Comparison of ENCODE assay signal across 8 cellular contexts in genomic region chr6:53059648-53060589, GRCh38. TPM values are rescaled to one million over a fixed set of nuclear protein-coding genes. Genes with fewer than 3 reads are reported as not detected.
DNase-seq lines count a peak whose midpoint lies in the region; ATAC-seq and TF ChIP-seq lines count a peak whose summit lies in the region.

No MANE protein-coding gene starts in this region.

- peak overlapping the region; percentile 82 for H3K4me2 ChIP-seq in hepatocyte

- intact Hi-C loops in activated CD4-positive, alpha-beta memory T cell treated with anti-CD3 and anti-CD28 coated beads for 36 hours (cut with micrococcal nuclease) = no loop called here
- intact Hi-C loops in spleen (cut with DNase I; ENCODE audit: low total_unique reads) = no loop called here

- CTCF ChIA-PET in activated CD4-positive, alpha-beta memory T cell treated with anti-CD3 and anti-CD28 coated beads for 36 hours (lab: Charles Lee) = no interaction called here

- H3K27ac ChIP-seq in hepatocyte = peak overlapping the region; percentile 98
- H3K27ac ChIP-seq in spleen = peak overlapping the region in 1 of 8 donors; percentile 95

- peak overlapping the region; percentile 86 for H3K4me3 ChIP-seq in hepatocyte
- peak overlapping the region in 5 of 8 donors; percentile 72 to 95 (median 82) for H3K4me3 ChIP-seq in spleen

- H4K20me1 ChIP-seq in hepatocyte (ENCODE audit: insufficient read depth, poor library complexity, severe bottlenecking) = peaks cover 3% of the 10 kb centered on the region

- peaks cover 47% of the 10 kb centered on the region for H3K4me1 Mint-ChIP-seq in activated CD4-positive, alpha-beta memory T cell treated with anti-CD3 and anti-CD28 coated beads for 36 hours (ENCODE audit: low read depth)

- H2AFZ ChIP-seq in hepatocyte = peak overlapping the region; percentile 77

- DNase-seq in NCI-H146 (lab: John Stamatoyannopoulos, UW) = peak; percentile 3
- no peak for DNase-seq in NCI-H146 treated with DMSO at 0.1 percent for 48 hours (lab: John Stamatoyannopoulos, UW; ENCODE audit: unreplicated experiment)
- no peak for DNase-seq in activated CD4-positive, alpha-beta memory T cell treated with anti-CD3 and anti-CD28 coated beads for 36 hours
- no peak for DNase-seq in hepatocyte (ENCODE audit: low spot score)
- no peak for DNase-seq in spleen
- no peak for DNase-seq in SIG-M5 (lab: John Stamatoyannopoulos, UW)
- no peak for DNase-seq in activated CD8-positive, alpha-beta memory T cell treated with anti-CD3 and anti-CD28 coated beads for 24 hours

- H3K27me3 ChIP-seq in hepatocyte (no peaks in the 10 kb centered on the region), spleen (replicated peaks in 1 of 7) (no peaks in the 10 kb centered on the region)

- no peaks in the 10 kb centered on the region for H3K27me3 Mint-ChIP-seq in activated CD4-positive, alpha-beta memory T cell treated with anti-CD3 and anti-CD28 coated beads for 36 hours

- no peaks in the 10 kb centered on the region for H3K36me3 Mint-ChIP-seq in activated CD4-positive, alpha-beta memory T cell treated with anti-CD3 and anti-CD28 coated beads for 36 hours

- H3K9me3 ChIP-seq in hepatocyte (ENCODE audit: low read depth) = no peaks in the 10 kb centered on the region
- no peaks in the 10 kb centered on the region for H3K9me3 ChIP-seq in spleen

- POLR2A ChIA-PET in activated CD4-positive, alpha-beta memory T cell treated with anti-CD3 and anti-CD28 coated beads for 36 hours (lab: Charles Lee) = no interaction called here

- no peaks in the 10 kb centered on the region for H3K36me3 ChIP-seq in hepatocyte (replicated peaks; ENCODE audit: insufficient read depth, low read depth)
- H3K36me3 ChIP-seq in spleen = peaks cover 0 to 4% (median 0%) of the 10 kb centered on the region in 6 donors

- no peak for ATAC-seq in HG02973 (IDR thresholded peaks at IDR 0.05; ENCODE audit: unreplicated experiment)

- H3K79me2 ChIP-seq in hepatocyte = peaks cover 57% of the 10 kb centered on the region

- no peak overlapping the region for H3K27ac Mint-ChIP-seq in activated CD4-positive, alpha-beta memory T cell treated with anti-CD3 and anti-CD28 coated beads for 36 hours

- peak overlapping the region; percentile 89 for H3K4me3 Mint-ChIP-seq in activated CD4-positive, alpha-beta memory T cell treated with anti-CD3 and anti-CD28 coated beads for 36 hours

- H3K4me1 ChIP-seq in hepatocyte (ENCODE audit: insufficient read depth) = peaks cover 21% of the 10 kb centered on the region
- H3K4me1 ChIP-seq in spleen = peaks cover 29 to 82% (median 56%) of the 10 kb centered on the region in 6 donors

- TF ChIP-seq POLR2A in spleen (IDR thresholded peaks at IDR 0.05) = no peak

- H3K9me2 ChIP-seq in hepatocyte (replicated peaks; ENCODE audit: insufficient read depth) = no peaks in the 10 kb centered on the region

- WGBS in hepatocyte (ENCODE audit: low lambda C conversion rate, missing lambda C conversion rate) = 48% methylated on average over 3 of the region's 3 CpGs
- WGBS in spleen, 5 donors = 58 to 81% (median 66%) methylated on average over 3 of the region's 3 CpGs

- no peak for TF ChIP-seq CTCF in hepatocyte (IDR thresholded peaks at IDR 0.05; ENCODE audit: poor library complexity)
- no peak for TF ChIP-seq CTCF in spleen (IDR thresholded peaks at IDR 0.05 in 8 of 11, conservative IDR thresholded peaks at IDR 0.05 in 3 of 11)

- no peaks in the 10 kb centered on the region for H3K9me3 Mint-ChIP-seq in activated CD4-positive, alpha-beta memory T cell treated with anti-CD3 and anti-CD28 coated beads for 36 hours

RNA-seq across cellular contexts. Expression of gene CILK1, which starts 1.7 kb away (rescaled TPM):
- total RNA-seq in activated CD4-positive, alpha-beta memory T cell treated with anti-CD3 and anti-CD28 coated beads for 36 hours = 1 to 10 TPM; 7.2 to 7.3 TPM
- total RNA-seq in hepatocyte (30.0 and 30.5 TPM in 2 replicates), spleen (10 to 100 TPM in 4 of 7 donors, 1 to 10 TPM in 3; 7.0 to 15.7 (median 11.4) TPM)
- polyA plus RNA-seq in hepatocyte (6.3 and 7.5 TPM in 2 replicates), spleen (1 to 10 TPM; 3.0 to 3.3 (median 3.3) TPM)

RNA-seq across cellular contexts. Expression of gene FBXO9, which starts 5.3 kb away (rescaled TPM):
- total RNA-seq in activated CD4-positive, alpha-beta memory T cell treated with anti-CD3 and anti-CD28 coated beads for 36 hours = 10 to 100 TPM; 54.1 to 55.6 TPM
- total RNA-seq in hepatocyte = 33.3 and 36.6 TPM in 2 replicates
- 79.8 and 84.0 TPM in 2 replicates for polyA plus RNA-seq in hepatocyte
- 100 to 1,000 TPM in 3 of 7 donors, 10 to 100 TPM in 4; 58.8 to 115 (median 99.7) TPM for total RNA-seq in spleen
- 10 to 100 TPM; 21.4 to 28.6 (median 25.1) TPM for polyA plus RNA-seq in spleen
